In the genomic region with DNA sequence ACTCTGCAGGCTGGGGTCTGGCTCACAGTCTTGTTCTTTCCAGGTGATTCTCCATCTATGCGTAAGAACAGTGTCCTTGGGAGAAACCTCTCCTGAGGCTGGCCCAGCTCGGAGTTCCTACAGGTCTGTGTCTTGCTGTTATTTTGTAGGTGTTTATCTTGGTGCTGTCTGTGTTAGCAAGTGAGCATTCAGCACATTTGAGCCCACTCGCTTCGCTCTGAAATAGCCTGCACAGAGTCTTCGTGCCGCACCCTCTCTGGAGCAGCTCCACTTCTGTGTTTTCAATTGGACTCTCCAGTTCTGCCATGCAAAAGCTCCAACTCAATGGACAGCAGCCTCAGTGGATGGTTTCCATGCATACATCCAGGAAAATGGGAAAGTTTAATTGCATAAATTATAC, we compare ENCODE assay signal across 21 cellular contexts.
"Had no signal": no experiment of that assay in that cellular context is flagged by ENCODE, and none has a peak within 500 bp of the region (broad histone marks: within the 10 kb centered on the region; RNA-seq: fewer than 3 reads in every experiment).

No MANE protein-coding gene starts in this region.

- H3K36me3 Mint-ChIP-seq: naive thymus-derived CD4-positive, alpha-beta T cell had no signal

- H3K4me1 Mint-ChIP-seq: naive thymus-derived CD4-positive, alpha-beta T cell had no signal

- ATAC-seq: effector memory CD8-positive, alpha-beta T cell; esophagus mucosa; gastrocnemius medialis; heart left ventricle; left cardiac atrium; left lung; left ventricle myocardium superior; lower lobe of right lung; naive thymus-derived CD4-positive, alpha-beta T cell had no signal

- H3K36me3 ChIP-seq: colonic mucosa, esophagus squamous epithelium, gastrocnemius medialis, heart left ventricle, left lung, lower lobe of right lung had no signal

- H3K4me1 ChIP-seq: colonic mucosa, esophagus squamous epithelium, gastrocnemius medialis, heart left ventricle, left lung, lower lobe of right lung had no signal

- H3K9me3 ChIP-seq: colonic mucosa, esophagus squamous epithelium, gastrocnemius medialis, heart left ventricle, left lung, lower lobe of right lung had no signal

- H3K27me3 Mint-ChIP-seq: dendritic cell treated with granulocyte-macrophage colony-stimulating factor and Interleukin-4, amounts not matched to agents 40 ng/mL and 50 ng/mL, for 4 days; effector memory CD8-positive, alpha-beta T cell; naive thymus-derived CD4-positive, alpha-beta T cell had no signal

- H3K4me3 ChIP-seq: colonic mucosa, esophagus squamous epithelium, gastrocnemius medialis, heart left ventricle, left lung, lower lobe of right lung had no signal

- DNase-seq: colonic mucosa; cortex of kidney; effector CD8-positive, alpha-beta T cell; effector memory CD8-positive, alpha-beta T cell; endodermal cell; erythroblast; esophagus squamous epithelium; foreskin fibroblast; gastrocnemius medialis; heart left ventricle; hippocampal formation; left cardiac atrium; left lung; left ventricle myocardium superior; lower lobe of right lung; mesendoderm; midbrain; naive thymus-derived CD4-positive, alpha-beta T cell had no signal

- H3K27ac Mint-ChIP-seq: dendritic cell treated with granulocyte-macrophage colony-stimulating factor and Interleukin-4, amounts not matched to agents 40 ng/mL and 50 ng/mL, for 4 days; effector memory CD8-positive, alpha-beta T cell; endodermal cell had no signal

- H3K4me3 Mint-ChIP-seq: dendritic cell treated with granulocyte-macrophage colony-stimulating factor and Interleukin-4, amounts not matched to agents 40 ng/mL and 50 ng/mL, for 4 days; effector memory CD8-positive, alpha-beta T cell; endodermal cell; naive thymus-derived CD4-positive, alpha-beta T cell had no signal

- H3K27ac ChIP-seq: colonic mucosa, epithelial cell of prostate, esophagus squamous epithelium, gastrocnemius medialis, heart left ventricle, left lung, lower lobe of right lung had no signal

- H3K27me3 ChIP-seq: colonic mucosa, esophagus squamous epithelium, gastrocnemius medialis, heart left ventricle, left lung had no signal

- H3K9me3 Mint-ChIP-seq: endodermal cell had no signal
